9 cellular contexts compared by ENCODE assay signal in genomic region chr1:161258439-161259386, GRCh38. TPM values are rescaled to one million over a fixed set of nuclear protein-coding genes. Genes with fewer than 3 reads are reported as not detected.
A peak's percentile ranks its signal among the peaks of the same experiment; 100 is the strongest.
DNase-seq lines count a peak whose midpoint lies in the region; ATAC-seq and TF ChIP-seq lines count a peak whose summit lies in the region.
"Had no signal": no experiment of that assay in that cellular context is flagged by ENCODE, and none has a peak within 500 bp of the region (broad histone marks: within the 10 kb centered on the region; RNA-seq: fewer than 3 reads in every experiment).

Gene PCP4L1, plus strand, starts transcription at chr1:161258745. Its CDS starts 230 bp downstream, at chr1:161258975.

- peaks cover 13% of the 10 kb centered on the region for H3K4me1 Mint-ChIP-seq in activated naive CD8-positive, alpha-beta T cell treated with anti-CD3 and anti-CD28 coated beads, Interleukin-2, amount 10 ng/mL, durations not matched to agents 7 days and 5 days

- peak within 1 kb of the TSS; percentile 37 for H3K27ac Mint-ChIP-seq in activated naive CD8-positive, alpha-beta T cell treated with anti-CD3 and anti-CD28 coated beads, Interleukin-2, amount 10 ng/mL, durations not matched to agents 7 days and 5 days

- H3K36me3 Mint-ChIP-seq in activated naive CD8-positive, alpha-beta T cell treated with anti-CD3 and anti-CD28 coated beads, Interleukin-2, amount 10 ng/mL, durations not matched to agents 7 days and 5 days: peaks cover 7% of the 10 kb centered on the region

- ATAC-seq in GM19395 (IDR thresholded peaks at IDR 0.05; ENCODE audit: unreplicated experiment) (peak; percentile 77), heart left ventricle (peak; percentile 69 to 86 (median 77))
- ATAC-seq in activated naive CD8-positive, alpha-beta T cell treated with anti-CD3 and anti-CD28 coated beads, Interleukin-2, amount 10 ng/mL, durations not matched to agents 7 days and 5 days (ENCODE audit: low read depth): peak; percentile 95

- H3K4me1 ChIP-seq in heart left ventricle: peaks cover 0 to 9% (median 6%) of the 10 kb centered on the region in 12 donors
- peaks cover 7% of the 10 kb centered on the region for H3K4me1 ChIP-seq in ovary (ENCODE audit: insufficient read depth)
- H3K4me1 ChIP-seq in uterus: no peaks in the 10 kb centered on the region

- H3K27me3 Mint-ChIP-seq in activated naive CD8-positive, alpha-beta T cell treated with anti-CD3 and anti-CD28 coated beads, Interleukin-2, amount 10 ng/mL, durations not matched to agents 7 days and 5 days: peaks cover 49% of the 10 kb centered on the region

- H3K9me3 ChIP-seq in heart left ventricle (peaks cover 0 to 17% (median 10%) of the 10 kb centered on the region in 12 donors), ovary (peaks cover 0 to 3% of the 10 kb centered on the region in 2 donors), uterus (no peaks in the 10 kb centered on the region)

- no peak for TF ChIP-seq POLR2A in heart left ventricle (IDR thresholded peaks at IDR 0.05)
- TF ChIP-seq POLR2A in ovary (IDR thresholded peaks at IDR 0.05): no peak
- TF ChIP-seq POLR2A in uterus (IDR thresholded peaks at IDR 0.05): no peak

- TF ChIP-seq EP300 in ovary (IDR thresholded peaks at IDR 0.05): no peak

- POLR2A ChIA-PET in activated naive CD8-positive, alpha-beta T cell treated with anti-CD3 and anti-CD28 coated beads, Interleukin-2, amount 10 ng/mL, durations not matched to agents 7 days and 5 days (lab: Charles Lee): interaction anchor here (0.7 to 1.3 kb wide), 2 partner anchors 56 to 126 kb away, joined by 3 read pairs; partner anchors contain the start of gene SDHC

- H3K4me3 Mint-ChIP-seq in activated naive CD8-positive, alpha-beta T cell treated with anti-CD3 and anti-CD28 coated beads, Interleukin-2, amount 10 ng/mL, durations not matched to agents 7 days and 5 days: peak within 1 kb of the TSS; percentile 70

- H3K4me3 ChIP-seq in heart left ventricle: peak within 1 kb of the TSS; percentile 13 to 57 (median 46)
- H3K4me3 ChIP-seq in ovary: peak within 1 kb of the TSS; percentile 41
- peak within 1 kb of the TSS; percentile 28 to 35 for H3K4me3 ChIP-seq in uterus

- no peaks in the 10 kb centered on the region for H3K36me3 ChIP-seq in heart left ventricle
- no peaks in the 10 kb centered on the region for H3K36me3 ChIP-seq in ovary
- H3K36me3 ChIP-seq in uterus: no peaks in the 10 kb centered on the region

- peaks cover 5% of the 10 kb centered on the region for H3K9me3 Mint-ChIP-seq in activated naive CD8-positive, alpha-beta T cell treated with anti-CD3 and anti-CD28 coated beads, Interleukin-2, amount 10 ng/mL, durations not matched to agents 7 days and 5 days

- H3K27me3 ChIP-seq in heart left ventricle: peaks cover 13 to 44% (median 33%) of the 10 kb centered on the region in 9 donors
- no peaks in the 10 kb centered on the region for H3K27me3 ChIP-seq in ovary
- H3K27me3 ChIP-seq in uterus: peaks cover 3 to 10% of the 10 kb centered on the region in 2 donors

- in situ Hi-C loops in ACHN (cut with HindIII; ENCODE audit: low pct_ligation_motif_present, low pct_unique_long_range_greater_than_20kb, low sequenced_read_pairs): no loop called here

- TF ChIP-seq CTCF in heart left ventricle (IDR thresholded peaks at IDR 0.05) (no peak), ovary (IDR thresholded peaks at IDR 0.05) (no peak), uterus (IDR thresholded peaks at IDR 0.05) (no peak)

- intact Hi-C loops in heart left ventricle (cut with DNase I): no loop called here
- intact Hi-C loops in ovary (cut with DNase I): no loop called here
- intact Hi-C loops in uterus (cut with DNase I; ENCODE audit: low total_unique reads): no loop called here

- WGBS in heart left ventricle, 4 donors: 3 to 4% (median 3%) methylated on average over 42 to 62 of the region's 62 CpGs
- 2 to 3% (median 3%) methylated on average over 34 to 62 of the region's 62 CpGs for WGBS in ovary, 3 donors

- DNase-seq in ACHN (peak; percentile 46), NCI-H774 (lab: John Stamatoyannopoulos, UW) (peak; percentile 34), heart left ventricle (peak; percentile 35 to 63 (median 48)), ovary (peak; percentile 30 to 65 (median 57)), uterus (peak in 1 of 2 donors; percentile 18), GOT3 (lab: John Stamatoyannopoulos, UW) (no peak)
- DNase-seq in activated naive CD8-positive, alpha-beta T cell treated with anti-CD3 and anti-CD28 coated beads, Interleukin-2, amount 10 ng/mL, durations not matched to agents 7 days and 5 days: peak; percentile 59

- H3K27ac ChIP-seq in heart left ventricle (no peak within 1 kb of the TSS), ovary (no peak within 1 kb of the TSS), uterus (no peak within 1 kb of the TSS)

RNA-seq across cellular contexts. Expression of gene PCP4L1, which starts in this region (rescaled TPM):
- 1 to 10 TPM in 1 of 2 experiments, under 1 TPM in 1; 0.91 to 1.1 TPM for total RNA-seq in activated naive CD8-positive, alpha-beta T cell treated with anti-CD3 and anti-CD28 coated beads, Interleukin-2, amount 10 ng/mL, durations not matched to agents 7 days and 5 days
- total RNA-seq in heart left ventricle (under 1 TPM in 8 of 9 donors, not detected in 1; 0.29 to 0.62 (median 0.49) TPM), ovary (10 to 100 TPM in 1 of 7 donors, 1 to 10 TPM in 5, under 1 TPM in 1; 0.69 to 20.2 (median 1.7) TPM), uterus (1 to 10 TPM in 2 of 4 donors, under 1 TPM in 1, not detected in 1; 0.77 to 3.1 (median 1.9) TPM)
- polyA plus RNA-seq in heart left ventricle (under 1 TPM; 0.19 to 0.42 TPM), ovary (1 to 10 TPM; 2.6 to 9.4 TPM)
- total RNA-seq: subcutaneous adipose tissue had no signal

Comparison
In these comparisons a context has a peak if more than half of its experiments do, and no peak if none do; other contexts are left out.
1. Peak in DNase-seq, ATAC-seq and H3K4me3 ChIP-seq in heart left ventricle; RNA of the gene not detected or under 1 TPM.